1 cellular context compared by ENCODE assay signal in the genomic region with DNA sequence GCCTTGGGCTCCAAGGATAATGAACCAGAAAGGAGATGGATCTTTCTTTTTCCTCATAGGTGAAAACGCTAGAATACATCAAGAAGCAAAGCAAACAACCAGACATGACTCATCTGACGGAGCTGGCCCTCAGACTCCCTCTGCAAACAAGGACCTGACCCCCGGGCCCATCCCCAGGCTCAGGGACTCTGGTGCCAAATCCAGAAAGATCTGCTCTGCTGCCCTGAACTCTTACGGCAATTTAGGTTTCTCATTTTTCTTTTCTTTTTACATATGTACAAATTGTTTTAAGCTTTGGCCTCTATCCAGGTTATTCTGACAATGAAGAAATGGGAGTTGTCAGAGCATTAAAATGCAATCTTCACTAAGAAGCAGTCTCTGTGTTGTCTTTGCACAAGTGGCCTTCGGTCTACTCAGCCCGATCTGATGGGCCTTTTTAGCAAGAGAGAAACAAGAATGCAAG.
TF ChIP-seq lines count a peak whose summit lies in the region.

No MANE protein-coding gene starts in this region.

TF ChIP-seq in A549, 52 proteins besides CTCF, POLR2A, EP300 and RAD21 (continued from another document):
- TF ChIP-seq FOSL2 (IDR thresholded peaks at IDR 0.05) (peak; percentile 63; the same call in 1 of the 2 replicates), FOSL2 (CRISPR knock-in tag; IDR thresholded peaks at IDR 0.05) (peak; percentile 89), TP53 (CRISPR knock-in tag; IDR thresholded peaks at IDR 0.05) (no peak)
- TF ChIP-seq, protein P1, sequence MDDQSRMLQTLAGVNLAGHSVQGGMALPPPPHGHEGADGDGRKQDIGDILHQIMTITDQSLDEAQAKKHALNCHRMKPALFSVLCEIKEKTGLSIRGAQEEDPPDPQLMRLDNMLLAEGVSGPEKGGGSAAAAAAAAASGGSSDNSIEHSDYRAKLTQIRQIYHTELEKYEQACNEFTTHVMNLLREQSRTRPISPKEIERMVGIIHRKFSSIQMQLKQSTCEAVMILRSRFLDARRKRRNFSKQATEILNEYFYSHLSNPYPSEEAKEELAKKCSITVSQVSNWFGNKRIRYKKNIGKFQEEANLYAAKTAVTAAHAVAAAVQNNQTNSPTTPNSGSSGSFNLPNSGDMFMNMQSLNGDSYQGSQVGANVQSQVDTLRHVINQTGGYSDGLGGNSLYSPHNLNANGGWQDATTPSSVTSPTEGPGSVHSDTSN (IDR thresholded peaks at IDR 0.05), result no peak
